Comparison of ENCODE assay signal across 31 cellular contexts in genomic region chr18:62981566-62981965, GRCh38.
"Had no signal": no experiment of that assay in that cellular context is flagged by ENCODE, and none has a peak within 500 bp of the region (broad histone marks: within the 10 kb centered on the region; RNA-seq: fewer than 3 reads in every experiment).

No MANE protein-coding gene starts in this region.

- H3K36me3 Mint-ChIP-seq: activated naive CD4-positive, alpha-beta T cell treated with anti-CD3 and anti-CD28 coated beads, Interleukin-2, amount 50 U/mL, for 24 hours had no signal

- ATAC-seq: gastroesophageal sphincter had no signal

- H3K4me3 Mint-ChIP-seq: activated CD4-positive, alpha-beta memory T cell treated with anti-CD3 and anti-CD28 coated beads, Interleukin-2, amount 10 ng/mL, durations not matched to agents 7 days and 5 days; activated CD4-positive, alpha-beta T cell treated with anti-CD3 and anti-CD28 coated beads, Interleukin-2, amount 10 ng/mL, durations not matched to agents 7 days and 5 days; activated naive CD4-positive, alpha-beta T cell treated with anti-CD3 and anti-CD28 coated beads, Interleukin-2, amount 50 U/mL, for 24 hours; nephron progenitor cell; WTC11 had no signal

- H3K9me3 Mint-ChIP-seq: activated CD4-positive, alpha-beta memory T cell treated with anti-CD3 and anti-CD28 coated beads, Interleukin-2, amount 10 ng/mL, durations not matched to agents 7 days and 5 days; activated CD4-positive, alpha-beta T cell treated with anti-CD3 and anti-CD28 coated beads, Interleukin-2, amount 10 ng/mL, durations not matched to agents 7 days and 5 days; activated naive CD4-positive, alpha-beta T cell treated with anti-CD3 and anti-CD28 coated beads, Interleukin-2, amount 50 U/mL, for 24 hours; activated T-helper 2 cell treated with anti-CD3 and anti-CD28 coated beads, Interferon-gamma antibody, Interleukin-2, Interleukin-4, amounts not matched to agents 10 μg/mL and 5 μg/mL and 100 μg/mL, durations not matched to agents 14 hours and 24 hours and 36 hours; naive B cell; nephron progenitor cell had no signal

- H3K27me3 ChIP-seq: cardiac muscle cell, gastroesophageal sphincter, hepatocyte, pancreas, sigmoid colon, stomach, suprapubic skin, transverse colon had no signal

- H3K27ac Mint-ChIP-seq: activated CD4-positive, alpha-beta memory T cell treated with anti-CD3 and anti-CD28 coated beads, Interleukin-2, amount 10 ng/mL, durations not matched to agents 7 days and 5 days; activated CD4-positive, alpha-beta T cell treated with anti-CD3 and anti-CD28 coated beads, Interleukin-2, amount 10 ng/mL, durations not matched to agents 7 days and 5 days; activated naive CD4-positive, alpha-beta T cell treated with anti-CD3 and anti-CD28 coated beads, Interleukin-2, amount 50 U/mL, for 24 hours; activated T-helper 2 cell treated with anti-CD3 and anti-CD28 coated beads, Interferon-gamma antibody, Interleukin-2, Interleukin-4, amounts not matched to agents 10 μg/mL and 5 μg/mL and 100 μg/mL, durations not matched to agents 14 hours and 24 hours and 36 hours; stimulated activated naive B cell treated with anti-CD40 and anti-IgM and Interleukin-4, amounts not matched to agents 10 μg/mL and 1 μg/mL and 100 μg/mL, for 72 hours had no signal

- DNase-seq: activated CD4-positive, alpha-beta memory T cell treated with anti-CD3 and anti-CD28 coated beads, Interleukin-2, amount 10 ng/mL, durations not matched to agents 7 days and 5 days; activated CD4-positive, alpha-beta T cell treated with anti-CD3 and anti-CD28 coated beads for 1 hour; activated CD4-positive, alpha-beta T cell treated with anti-CD3 and anti-CD28 coated beads, Interleukin-2, amount 10 ng/mL, durations not matched to agents 7 days and 5 days; activated T-cell treated with anti-CD3 and anti-CD28 coated beads, Interleukin-2, amount 50 U/mL, for 48 hours; anterior cingulate cortex; cortex of kidney; islet precursor cell; left cardiac atrium; left ventricle myocardium superior; naive B cell; nephron progenitor cell; nucleus accumbens; pancreas; retina; sigmoid colon; small intestine; stimulated activated CD4-positive, alpha-beta T cell treated with anti-CD3 and anti-CD28 coated beads, Interleukin-1b, Interleukin-23, amount 100 ng/mL, for 48 hours; stimulated activated CD4-positive, alpha-beta T cell treated with anti-CD3 and anti-CD28 coated beads, Interleukin-4, amount 100 ng/mL, for 4 hours; stimulated activated CD8-positive, alpha-beta memory T cell treated with anti-CD3 and anti-CD28 coated beads, Interleukin-4, amount 100 ng/mL, for 48 hours; stimulated activated naive B cell treated with anti-CD40 and anti-IgM and Interleukin-4, amounts not matched to agents 10 μg/mL and 1 μg/mL and 100 μg/mL, for 72 hours; stomach; T-helper 2 cell; transverse colon had no signal

- H3K4me1 Mint-ChIP-seq: activated naive CD4-positive, alpha-beta T cell treated with anti-CD3 and anti-CD28 coated beads, Interleukin-2, amount 50 U/mL, for 24 hours had no signal

- H3K4me3 ChIP-seq: cardiac muscle cell, hepatocyte, pancreas, prostate gland, transverse colon had no signal

- H3K27ac ChIP-seq: cardiac muscle cell, gastroesophageal sphincter, hepatocyte, pancreas, prostate gland, sigmoid colon, suprapubic skin, transverse colon had no signal

- H3K27me3 Mint-ChIP-seq: activated CD4-positive, alpha-beta memory T cell treated with anti-CD3 and anti-CD28 coated beads, Interleukin-2, amount 10 ng/mL, durations not matched to agents 7 days and 5 days; activated CD4-positive, alpha-beta T cell treated with anti-CD3 and anti-CD28 coated beads, Interleukin-2, amount 10 ng/mL, durations not matched to agents 7 days and 5 days; activated naive CD4-positive, alpha-beta T cell treated with anti-CD3 and anti-CD28 coated beads, Interleukin-2, amount 50 U/mL, for 24 hours; naive B cell; stimulated activated naive B cell treated with anti-CD40 and anti-IgM and Interleukin-4, amounts not matched to agents 10 μg/mL and 1 μg/mL and 100 μg/mL, for 72 hours had no signal
